ENCODE assay signal across 22 cellular contexts in genomic region chr1:236880209-236880608, GRCh38.
"Had no signal": no experiment of that assay in that cellular context is flagged by ENCODE, and none has a peak within 500 bp of the region (broad histone marks: within the 10 kb centered on the region; RNA-seq: fewer than 3 reads in every experiment).

No MANE protein-coding gene starts in this region.

- H3K27me3 ChIP-seq: colonic mucosa, esophagus squamous epithelium, foreskin keratinocyte, left lung, neural progenitor cell, suprapubic skin, tibial nerve, upper lobe of right lung had no signal

- H3K9ac ChIP-seq: neural progenitor cell, parathyroid adenoma had no signal

- H3K36me3 ChIP-seq: colonic mucosa, neural progenitor cell, prostate gland had no signal

- H3K4me3 ChIP-seq: colonic mucosa, esophagus squamous epithelium, left lung, lung, neural progenitor cell, prostate gland, suprapubic skin, tibial nerve, upper lobe of right lung had no signal

- H3K4me2 ChIP-seq: neural progenitor cell had no signal

- H3K27ac ChIP-seq: colonic mucosa, esophagus squamous epithelium, foreskin keratinocyte, left lung, neural progenitor cell, parathyroid adenoma, prostate gland, suprapubic skin, tibial nerve, upper lobe of right lung had no signal

- DNase-seq: caudate nucleus; colonic mucosa; dermis blood vessel endothelial cell; esophagus squamous epithelium; foreskin keratinocyte; hippocampal formation; left lung; mesenchymal stem cell; midbrain; occipital lobe; retina; small intestine; stimulated activated CD4-positive, alpha-beta T cell treated with anti-CD3 and anti-CD28 coated beads, Interleukin-2, amount 100 ng/mL, for 48 hours; stimulated activated naive CD4-positive, alpha-beta T cell treated with Interleukin-2 at 50 U/mL for 16 hours; upper lobe of right lung had no signal

- H3K79me2 ChIP-seq: parathyroid adenoma had no signal

- H2AFZ ChIP-seq: neural progenitor cell, parathyroid adenoma had no signal

- H3K9me3 ChIP-seq: colonic mucosa, esophagus squamous epithelium, left lung, prostate gland, suprapubic skin, tibial nerve, upper lobe of right lung had no signal

- ATAC-seq: foreskin keratinocyte; left lung; natural killer cell treated with Interleukin-12 subunit alpha and Interleukin-12 subunit beta and Interleukin-15 and Interleukin-18, amount 100 ng/mL, for 72 hours; upper lobe of right lung had no signal

- FAIRE-seq: small intestine had no signal

- H3K4me1 ChIP-seq: colonic mucosa, esophagus squamous epithelium, foreskin keratinocyte, left lung, neural progenitor cell, parathyroid adenoma, prostate gland, suprapubic skin, tibial nerve, upper lobe of right lung had no signal
